1 cellular context compared by ENCODE assay signal in genomic region chr11:118437046-118437735, GRCh38.
A peak's percentile ranks its signal among the peaks of the same experiment; 100 is the strongest.
TF ChIP-seq lines count a peak whose summit lies in the region.

No MANE protein-coding gene starts in this region.

TF ChIP-seq in H1, 55 proteins besides CTCF, POLR2A, EP300 and RAD21 (continued from another document):
- TF ChIP-seq ATF2 (IDR thresholded peaks at IDR 0.05; ENCODE audit: low read length) (peak; percentile 50; the same call in 1 of the 2 replicates), SAP30 (IDR thresholded peaks at IDR 0.05; ENCODE audit: insufficient read depth, insufficient replicate concordance, low read length) (no peak), BCL11A (IDR thresholded peaks at IDR 0.05; ENCODE audit: low read depth in 2 of 2, low read length in 2 of 2) (no peak), ASH2L (IDR thresholded peaks at IDR 0.05; ENCODE audit: low read length) (no peak), CHD7 (IDR thresholded peaks at IDR 0.05; ENCODE audit: insufficient replicate concordance, low read length) (no peak), RBBP5 (IDR thresholded peaks at IDR 0.05; ENCODE audit: borderline replicate concordance, low read depth, low read length) (no peak)
